Comparison of ENCODE assay signal across 8 cellular contexts in the genomic region with DNA sequence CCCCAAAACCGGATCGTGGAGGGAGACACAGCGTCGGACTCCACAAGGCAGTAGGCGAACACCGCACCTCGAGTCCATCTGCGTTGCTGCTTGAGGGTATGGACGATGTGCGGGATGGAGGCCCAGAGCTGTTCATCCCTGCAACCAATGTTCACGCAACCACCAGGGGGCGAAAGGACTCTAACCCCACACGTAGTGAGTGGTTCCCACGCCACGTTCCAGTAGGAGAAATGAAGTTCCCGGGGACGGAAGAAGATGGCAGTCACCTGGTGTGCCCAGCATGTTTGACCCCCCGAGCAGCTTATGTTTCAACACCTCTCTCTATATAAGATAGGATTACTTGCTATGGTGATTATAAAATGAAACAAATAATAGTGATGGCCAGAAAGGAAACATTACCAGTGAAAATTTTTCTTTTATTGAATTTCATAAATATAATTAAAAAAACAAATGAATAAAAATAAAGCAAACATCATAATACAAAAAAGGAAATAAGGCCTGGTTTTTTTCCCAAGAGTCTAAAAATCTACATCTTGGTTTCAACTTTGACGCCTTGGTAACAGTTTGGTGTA.
DNase-seq lines count a peak whose midpoint lies in the region; ATAC-seq, FAIRE-seq and TF ChIP-seq lines count a peak whose summit lies in the region.

No MANE protein-coding gene starts in this region.

- no peaks in the 10 kb centered on the region for H3K36me3 ChIP-seq in SJCRH30
- H3K36me3 ChIP-seq in hepatocyte (replicated peaks; ENCODE audit: insufficient read depth, low read depth) = no peaks in the 10 kb centered on the region
- no peaks in the 10 kb centered on the region for H3K36me3 ChIP-seq in small intestine (ENCODE audit: control insufficient read depth in 2 of 2, insufficient read depth in 2 of 2, low read length in 2 of 2)

- H3K4me1 ChIP-seq in SJCRH30 (peaks cover 4% of the 10 kb centered on the region; the same call in 1 of the 2 replicates), hepatocyte (ENCODE audit: insufficient read depth) (no peaks in the 10 kb centered on the region), small intestine (ENCODE audit: control insufficient read depth in 2 of 2, insufficient read depth in 1 of 2, low read depth in 1 of 2, low read length in 1 of 2) (no peaks in the 10 kb centered on the region)

- H3K4me2 ChIP-seq in hepatocyte = no peak overlapping the region

- H3K27me3 ChIP-seq in SJCRH30 = no peaks in the 10 kb centered on the region
- no peaks in the 10 kb centered on the region for H3K27me3 ChIP-seq in hepatocyte
- H3K27me3 ChIP-seq in small intestine (ENCODE audit: control insufficient read depth in 2 of 2, insufficient read depth in 2 of 2, low read length in 2 of 2) = no peaks in the 10 kb centered on the region

- FAIRE-seq in small intestine (lab: Jason Lieb, UNC) = no peak

- H2AFZ ChIP-seq in hepatocyte = no peak overlapping the region

- DNase-seq in DMS153 treated with DMSO at 0.1 percent for 48 hours (lab: John Stamatoyannopoulos, UW; ENCODE audit: unreplicated experiment) (peak; percentile 71), SJCRH30 (peak; percentile 91 to 95), astrocyte of the cerebellum (ENCODE audit: low read depth) (peak; percentile 54), hepatocyte (ENCODE audit: low spot score) (peak; percentile 90), small intestine (peak; percentile 82)
- DNase-seq in Jurkat, Clone E6-1 (ENCODE audit: low read depth, low spot score) = peak; percentile 42

- no peak for ATAC-seq in GM18867 (IDR thresholded peaks at IDR 0.05; ENCODE audit: unreplicated experiment)
- ATAC-seq in HG03196 (IDR thresholded peaks at IDR 0.05; ENCODE audit: unreplicated experiment) = no peak

- 37% methylated on average over 19 of the region's 19 CpGs for whole genome bisulfite sequencing in hepatocyte (ENCODE audit: low lambda C conversion rate, missing lambda C conversion rate)
- WGBS in small intestine, 3 donors = 31 to 40% (median 36%) methylated on average over 19 of the region's 19 CpGs

- H4K20me1 ChIP-seq in hepatocyte (ENCODE audit: insufficient read depth, poor library complexity, severe bottlenecking) = no peaks in the 10 kb centered on the region

- no peak overlapping the region for H3K27ac ChIP-seq in SJCRH30
- H3K27ac ChIP-seq in hepatocyte = no peak overlapping the region
- no peak overlapping the region for H3K27ac ChIP-seq in small intestine (ENCODE audit: low read depth in 1 of 2, low read length in 1 of 2)

- H3K9me3 ChIP-seq in SJCRH30 (replicated peaks) (no peaks in the 10 kb centered on the region; the same call in 1 of the 2 replicates), hepatocyte (ENCODE audit: low read depth) (no peaks in the 10 kb centered on the region), small intestine (ENCODE audit: control insufficient read depth, low read depth) (no peaks in the 10 kb centered on the region)

- TF ChIP-seq CTCF in astrocyte of the cerebellum (IDR thresholded peaks at IDR 0.05; ENCODE audit: low read depth, low read length, missing control alignments) = peak; percentile 75
- peak; percentile 76 for TF ChIP-seq CTCF in hepatocyte (IDR thresholded peaks at IDR 0.05; ENCODE audit: poor library complexity)

- no peaks in the 10 kb centered on the region for H3K79me2 ChIP-seq in hepatocyte

- no peak overlapping the region for H3K4me3 ChIP-seq in Jurkat, Clone E6-1 (ENCODE audit: low read length)
- H3K4me3 ChIP-seq in SJCRH30 = no peak overlapping the region
- no peak overlapping the region for H3K4me3 ChIP-seq in astrocyte of the cerebellum (ENCODE audit: low read depth, low read length)
- no peak overlapping the region for H3K4me3 ChIP-seq in hepatocyte
- no peak overlapping the region for H3K4me3 ChIP-seq in small intestine (ENCODE audit: low read depth in 1 of 2, low read length in 2 of 2)

- in situ Hi-C loops in astrocyte of the cerebellum (cut with HindIII; ENCODE audit: low sequenced_read_pairs) = no loop called here

- H3K9me2 ChIP-seq in hepatocyte (replicated peaks; ENCODE audit: insufficient read depth) = no peaks in the 10 kb centered on the region

Comparison
In these comparisons a context has a peak if more than half of its experiments do, and no peak if none do; other contexts are left out.
1. DNase-seq: peak in every context shown above with its lines; median percentile 93 in SJCRH30; 90 in hepatocyte; 82 in small intestine; 71 in DMS153 treated with DMSO at 0.1 percent for 48 hours; 54 in astrocyte of the cerebellum; 42 in Jurkat, Clone E6-1.